In genomic region chr21:43045165-43045939, GRCh38 we compare ENCODE assay signal across 8 cellular contexts. TPM values are rescaled to one million over a fixed set of nuclear protein-coding genes. Genes with fewer than 3 reads are reported as not detected.
DNase-seq lines count a peak whose midpoint lies in the region; ATAC-seq, FAIRE-seq and TF ChIP-seq lines count a peak whose summit lies in the region.
"Not testable (repeated sequence)": the region's sequence is repeated elsewhere in the genome, so short reads cannot be mapped to it uniquely, and the experiment has no call there.

No MANE protein-coding gene starts in this region.

- DNase-seq in CD8-positive, alpha-beta T cell; activated CD4-positive, alpha-beta T cell treated with anti-CD3 and anti-CD28 coated beads, Interleukin-2, amount 10 ng/mL, durations not matched to agents 24 days and 14 days; foreskin keratinocyte; HepG2 (ENCODE audit: low spot score); osteocyte (ENCODE audit: extremely low spot score, unreplicated experiment); thoracic aorta (ENCODE audit: low spot score): not testable (repeated sequence)
- DNase-seq in RPMI8226 = peak; percentile 38

- POLR2A ChIA-PET in CD8-positive, alpha-beta T cell (lab: Charles Lee); HepG2 (lab: Yijun Ruan, JAX): not testable (repeated sequence)

- H3K27me3 ChIP-seq in CD8-positive, alpha-beta T cell (ENCODE audit: insufficient read depth, low read length); foreskin keratinocyte; HepG2 (ENCODE audit: control insufficient read depth in 1 of 2, insufficient read depth in 2 of 2, low read length in 2 of 2); thoracic aorta (replicated peaks; ENCODE audit: insufficient read depth): not testable (repeated sequence)

- FAIRE-seq in HepG2 (lab: Jason Lieb, UNC) = not testable (repeated sequence)

- H2AFZ ChIP-seq in HepG2 (ENCODE audit: low read length) = not testable (repeated sequence)

- intact Hi-C loops in CD8-positive, alpha-beta T cell (cut with DNase I, micrococcal nuclease); activated CD4-positive, alpha-beta T cell treated with anti-CD3 and anti-CD28 coated beads, Interleukin-2, amount 10 ng/mL, durations not matched to agents 24 days and 14 days (cut with micrococcal nuclease); HepG2 (cut with micrococcal nuclease; ENCODE audit: unreplicated experiment): not testable (repeated sequence)

- not testable (repeated sequence) for TF ChIP-seq POLR2A in HepG2 (IDR thresholded peaks at IDR 0.05; ENCODE audit: insufficient read depth in 1 of 2, low read depth in 2 of 2, low read length in 2 of 2)

- not testable (repeated sequence) for H3K4me1 ChIP-seq in CD8-positive, alpha-beta T cell (ENCODE audit: insufficient read depth, low read length); foreskin keratinocyte; HepG2 (ENCODE audit: insufficient read depth, low read length); thoracic aorta (ENCODE audit: control insufficient read depth in 1 of 2, low read depth in 2 of 2)

- H3K9me3 ChIP-seq in CD8-positive, alpha-beta T cell (ENCODE audit: low read length); HepG2 (ENCODE audit: low read length); thoracic aorta: not testable (repeated sequence)

- not testable (repeated sequence) for H3K4me3 ChIP-seq in CD8-positive, alpha-beta T cell (ENCODE audit: low read depth, low read length); thoracic aorta
- peak overlapping the region in 1 of 3 experiments; percentile 48; a peak in 1 of 6 replicates for H3K4me3 ChIP-seq in HepG2 (replicated peaks in 1 of 3; ENCODE audit: insufficient read depth in 1 of 3, low read depth in 2 of 3, low read length in 3 of 3)

- peak; percentile 74 for ATAC-seq in CD8-positive, alpha-beta T cell
- ATAC-seq in foreskin keratinocyte (peak; percentile 35), HepG2 (peak; percentile 51), thoracic aorta (ENCODE audit: insufficient number of reproducible peaks, low FRiP score, low read depth) (peak; percentile 36)

- peak overlapping the region; percentile 57 for H3K4me3 Mint-ChIP-seq in CD8-positive, alpha-beta T cell
- H3K4me3 Mint-ChIP-seq in activated CD4-positive, alpha-beta T cell treated with anti-CD3 and anti-CD28 coated beads, Interleukin-2, amount 10 ng/mL, durations not matched to agents 24 days and 14 days = peak overlapping the region; percentile 34
- H3K4me3 Mint-ChIP-seq in activated naive CD4-positive, alpha-beta T cell treated with anti-CD3 and anti-CD28 coated beads, Interleukin-2, amount 50 U/mL, for 24 hours = peak overlapping the region; percentile 11
- not testable (repeated sequence) for H3K4me3 Mint-ChIP-seq in osteocyte (ENCODE audit: unreplicated experiment)

- WGBS in HepG2 (ENCODE audit: low lambda C conversion rate) = 6% methylated on average over 6 of the region's 18 CpGs

- not testable (repeated sequence) for H3K36me3 ChIP-seq in CD8-positive, alpha-beta T cell (ENCODE audit: insufficient read depth, low read length); HepG2 (replicated peaks in 1 of 2; ENCODE audit: control insufficient read depth in 1 of 2, insufficient read depth in 2 of 2, low read length in 2 of 2); thoracic aorta

- H3K27ac ChIP-seq in CD8-positive, alpha-beta T cell (ENCODE audit: low read depth, low read length); foreskin keratinocyte; HepG2 (ENCODE audit: extremely low read length, insufficient read depth, low read length); thoracic aorta: not testable (repeated sequence)

- H3K27me3 Mint-ChIP-seq in CD8-positive, alpha-beta T cell (ENCODE audit: low read depth); activated CD4-positive, alpha-beta T cell treated with anti-CD3 and anti-CD28 coated beads, Interleukin-2, amount 10 ng/mL, durations not matched to agents 24 days and 14 days; activated naive CD4-positive, alpha-beta T cell treated with anti-CD3 and anti-CD28 coated beads, Interleukin-2, amount 50 U/mL, for 24 hours; osteocyte (ENCODE audit: unreplicated experiment): not testable (repeated sequence)

- not testable (repeated sequence) for TF ChIP-seq RAD21 in HepG2 (CRISPR knock-in tag; IDR thresholded peaks at IDR 0.05)

- in situ Hi-C loops in HepG2 (cut with HindIII; ENCODE audit: extremely low pct_ligation_motif_present, low pct_unique_long_range_greater_than_20kb) = not testable (repeated sequence)

- peak overlapping the region; percentile 65; the same call in 1 of the 2 replicates for H3K4me2 ChIP-seq in HepG2 (ENCODE audit: low read depth, low read length)

- not testable (repeated sequence) for H3K79me2 ChIP-seq in HepG2 (ENCODE audit: insufficient read depth, low read length)

- H4K20me1 ChIP-seq in HepG2 (ENCODE audit: insufficient read depth, low read length) = not testable (repeated sequence)

- H3K36me3 Mint-ChIP-seq in CD8-positive, alpha-beta T cell; activated CD4-positive, alpha-beta T cell treated with anti-CD3 and anti-CD28 coated beads, Interleukin-2, amount 10 ng/mL, durations not matched to agents 24 days and 14 days (ENCODE audit: low read depth); activated naive CD4-positive, alpha-beta T cell treated with anti-CD3 and anti-CD28 coated beads, Interleukin-2, amount 50 U/mL, for 24 hours; osteocyte (ENCODE audit: unreplicated experiment): not testable (repeated sequence)

- H3K9ac ChIP-seq in HepG2 (ENCODE audit: insufficient read depth, low read depth, low read length) = not testable (repeated sequence)

- H3K9me3 Mint-ChIP-seq in CD8-positive, alpha-beta T cell; activated CD4-positive, alpha-beta T cell treated with anti-CD3 and anti-CD28 coated beads, Interleukin-2, amount 10 ng/mL, durations not matched to agents 24 days and 14 days; activated naive CD4-positive, alpha-beta T cell treated with anti-CD3 and anti-CD28 coated beads, Interleukin-2, amount 50 U/mL, for 24 hours; osteocyte (ENCODE audit: unreplicated experiment): not testable (repeated sequence)

- not testable (repeated sequence) for TF ChIP-seq EP300 in HepG2 (IDR thresholded peaks at IDR 0.05; ENCODE audit: low read depth in 2 of 2, low read length in 2 of 2); HepG2 (CRISPR knock-in tag; IDR thresholded peaks at IDR 0.05; ENCODE audit: borderline replicate concordance)

- TF ChIP-seq CTCF in CD8-positive, alpha-beta T cell (IDR thresholded peaks at IDR 0.05); foreskin keratinocyte (conservative IDR thresholded peaks at IDR 0.05); HepG2 (CRISPR knock-in tag; IDR thresholded peaks at IDR 0.05); osteocyte (IDR thresholded peaks at IDR 0.05); thoracic aorta (IDR thresholded peaks at IDR 0.05): not testable (repeated sequence)

- not testable (repeated sequence) for BruUV-seq in HepG2 (replicated peaks; lab: Mats Ljungman, UMichigan)

- CTCF ChIA-PET in CD8-positive, alpha-beta T cell (lab: Charles Lee); HepG2 (lab: Yijun Ruan, JAX; ENCODE audit: low intra/inter-chr PET ratio, low total read pairs): not testable (repeated sequence)

- not testable (repeated sequence) for H3K4me1 Mint-ChIP-seq in CD8-positive, alpha-beta T cell (ENCODE audit: low read depth); activated CD4-positive, alpha-beta T cell treated with anti-CD3 and anti-CD28 coated beads, Interleukin-2, amount 10 ng/mL, durations not matched to agents 24 days and 14 days; activated naive CD4-positive, alpha-beta T cell treated with anti-CD3 and anti-CD28 coated beads, Interleukin-2, amount 50 U/mL, for 24 hours; osteocyte (ENCODE audit: unreplicated experiment)

- peak overlapping the region; percentile 89 for H3K27ac Mint-ChIP-seq in CD8-positive, alpha-beta T cell
- peak overlapping the region; percentile 82 for H3K27ac Mint-ChIP-seq in activated CD4-positive, alpha-beta T cell treated with anti-CD3 and anti-CD28 coated beads, Interleukin-2, amount 10 ng/mL, durations not matched to agents 24 days and 14 days
- not testable (repeated sequence) for H3K27ac Mint-ChIP-seq in activated naive CD4-positive, alpha-beta T cell treated with anti-CD3 and anti-CD28 coated beads, Interleukin-2, amount 50 U/mL, for 24 hours
- peak overlapping the region; percentile 56 for H3K27ac Mint-ChIP-seq in osteocyte (ENCODE audit: unreplicated experiment)

RNA-seq across cellular contexts. Expression of gene CBS, which starts 30.3 kb away (rescaled TPM):
- not detected for total RNA-seq in CD8-positive, alpha-beta T cell
- total RNA-seq in activated CD4-positive, alpha-beta T cell treated with anti-CD3 and anti-CD28 coated beads, Interleukin-2, amount 10 ng/mL, durations not matched to agents 24 days and 14 days = 45.6 and 51.5 TPM in 2 replicates
- 44.7 and 76.2 TPM in 2 replicates for total RNA-seq in foreskin keratinocyte
- 31.8 and 56.3 TPM in 2 replicates for polyA plus RNA-seq in foreskin keratinocyte
- 43.5 and 64.7 TPM in 2 replicates for total RNA-seq in HepG2 (2016; rRNA removed; fragmentation: Illumina TruSeq; extraction: Trizol)
- total RNA-seq in HepG2 (2016; cell fraction: cytosol; rRNA removed; fragmentation: Illumina TruSeq; extraction: Trizol; ENCODE audit: low read depth) = 7.0 and 10.7 TPM in 2 replicates
- total RNA-seq in HepG2 (2016; cell fraction: insoluble cytoplasmic fraction; rRNA removed; fragmentation: Illumina TruSeq; extraction: Trizol) = 39.6 and 65.0 TPM in 2 replicates
- total RNA-seq in HepG2 (2016; cell fraction: membrane; rRNA removed; fragmentation: Illumina TruSeq; extraction: Trizol) = 15.5 and 17.5 TPM in 2 replicates
- 64.6 and 69.7 TPM in 2 replicates for total RNA-seq in HepG2 (2016; cell fraction: nucleus; rRNA removed; fragmentation: Illumina TruSeq; extraction: Trizol)
- polyA plus RNA-seq in HepG2 (2011; rRNA removed) = 99.3 and 112 TPM in 2 replicates
- polyA plus RNA-seq in HepG2 (2011; cell fraction: cytosol; rRNA removed) = 47.3 and 63.6 TPM in 2 replicates
- polyA plus RNA-seq in HepG2 (2011; cell fraction: nucleus; rRNA removed) = 558 and 796 TPM in 2 replicates
- 78.7 and 82.0 TPM in 2 replicates for polyA plus RNA-seq in HepG2 (2012)
- polyA plus RNA-seq in HepG2 (2016; cell fraction: cytosol; fragmentation: Illumina TruSeq; extraction: Trizol; ENCODE audit: low read depth) = 4.1 and 4.3 TPM in 2 replicates
- 40.3 and 46.4 TPM in 2 replicates for polyA plus RNA-seq in HepG2 (2016; cell fraction: insoluble cytoplasmic fraction; fragmentation: Illumina TruSeq; extraction: Trizol; ENCODE audit: low read depth)
- 10.8 and 11.8 TPM in 2 replicates for polyA plus RNA-seq in HepG2 (2016; cell fraction: membrane; fragmentation: Illumina TruSeq; extraction: Trizol; ENCODE audit: low read depth)
- 186 and 192 TPM in 2 replicates for polyA plus RNA-seq in HepG2 (2016; cell fraction: nucleus; fragmentation: Illumina TruSeq; extraction: Trizol; ENCODE audit: insufficient read depth, low read depth)
- 103 and 128 TPM in 2 replicates for polyA minus RNA-seq in HepG2 (2011; rRNA and poly(A)+ RNA removed; ENCODE audit: low replicate concordance)
- 33.8 and 36.2 TPM in 2 replicates for polyA minus RNA-seq in HepG2 (2011; cell fraction: cytosol; rRNA and poly(A)+ RNA removed)
- polyA minus RNA-seq in HepG2 (2011; cell fraction: nucleus; rRNA and poly(A)+ RNA removed) = 97.0 and 114 TPM in 2 replicates
- 92.1 and 95.5 TPM in 2 replicates for total RNA-seq in osteocyte
- 10 to 100 TPM; 33.7 to 45.7 TPM for total RNA-seq in thoracic aorta

Comparison
In these comparisons a context has a peak if more than half of its experiments do, and no peak if none do; other contexts are left out.
1. RNA of gene CBS, which starts 30.3 kb away (total RNA-seq): 92.1 to 95.5 TPM in osteocyte, 7.0 to 69.7 TPM in HepG2, 45.6 to 51.5 TPM in activated CD4-positive, alpha-beta T cell treated with anti-CD3 and anti-CD28 coated beads, Interleukin-2, amount 10 ng/mL, durations not matched to agents 24 days and 14 days, 33.7 to 45.7 TPM in thoracic aorta and 44.7 to 76.2 TPM in foreskin keratinocyte; not detected in CD8-positive, alpha-beta T cell; every median in the first group is over 4 times any median in the second.
2. Peak in every context shown above with its lines, with median percentiles within 50 percentile points of each other: ATAC-seq.